In genomic region chr10:93171837-93172236, GRCh38 we compare ENCODE assay signal across 9 cellular contexts.
"Had no signal": no experiment of that assay in that cellular context is flagged by ENCODE, and none has a peak within 500 bp of the region (broad histone marks: within the 10 kb centered on the region; RNA-seq: fewer than 3 reads in every experiment).

No MANE protein-coding gene starts in this region.

- ATAC-seq: HCT116 had no signal

- H2AFZ ChIP-seq: GM23248 had no signal

- H3K27ac ChIP-seq: GM23248, KMS-11 had no signal

- H3K36me3 ChIP-seq: HAP-1 had no signal

- H3K9me3 ChIP-seq: HAP-1 had no signal

- H3K4me1 ChIP-seq: HAP-1 had no signal

- FAIRE-seq: HTR-8/SVneo had no signal

- H3K4me3 Mint-ChIP-seq: HFFc6 had no signal

- H3K4me2 ChIP-seq: KMS-11 had no signal

- H3K27ac Mint-ChIP-seq: HFFc6 had no signal

- H3K9ac ChIP-seq: GM23248, KMS-11 had no signal

- DNase-seq: GM23248, GOT3, H7, HFFc6, KBM-7 had no signal

- H3K4me3 ChIP-seq: GM23248, HAP-1 had no signal
